ENCODE assay signal across 1 cellular context in genomic region chr18:48953096-48953706, GRCh38.
TF ChIP-seq lines count a peak whose summit lies in the region.

No MANE protein-coding gene starts in this region.

TF ChIP-seq in HCT116, 20 proteins besides CTCF, POLR2A, EP300 and RAD21 (continued from another document):
- TF ChIP-seq ZBTB33 (IDR thresholded peaks at IDR 0.05; ENCODE audit: extremely low read depth, insufficient replicate concordance, low read length) (no peak), CBX3 (IDR thresholded peaks at IDR 0.05; ENCODE audit: low read depth) (no peak), SRF (IDR thresholded peaks at IDR 0.05; ENCODE audit: low read depth) (no peak)
